Comparison of ENCODE assay signal across 9 cellular contexts in genomic region chr17:82419471-82419995, GRCh38. TPM values are rescaled to one million over a fixed set of nuclear protein-coding genes. Genes with fewer than 3 reads are reported as not detected.
DNase-seq lines count a peak whose midpoint lies in the region; ATAC-seq, FAIRE-seq and TF ChIP-seq lines count a peak whose summit lies in the region.
"Had no signal": no experiment of that assay in that cellular context is flagged by ENCODE, and none has a peak within 500 bp of the region (broad histone marks: within the 10 kb centered on the region; RNA-seq: fewer than 3 reads in every experiment).

No MANE protein-coding gene starts in this region.

- H3K4me3 ChIP-seq in BJ (ENCODE audit: low read depth, low read length) (peak overlapping the region; percentile 88), KMS-11 (IDR thresholded peaks at IDR 0.05; ENCODE audit: insufficient read depth, low read depth, low read length) (no peak overlapping the region), GM12878 (peak overlapping the region; percentile 97), muscle layer of duodenum (ENCODE audit: low read depth in 1 of 2, low read length in 2 of 2) (peak overlapping the region; percentile 81 to 84)

- RAD21 ChIA-PET in GM12878 (lab: Charles Lee; ENCODE audit: unreplicated experiment) = interaction anchor here (0.9 to 1.5 kb wide), 5 partner anchors 30 to 134 kb away, joined by 3 to 5 read pairs (median 4); no protein-coding TSS in a partner anchor

- CTCF ChIA-PET in BJ (lab: Yijun Ruan, JAX) = interaction anchor here (0.7 to 1.5 kb wide), 5 partner anchors 9 to 119 kb away, joined by 3 to 4 read pairs (median 3); no protein-coding TSS in a partner anchor
- CTCF ChIA-PET in GM12878 (lab: Yijun Ruan, JAX) = interaction anchor here (1.0 to 1.7 kb wide), 10 partner anchors 30 to 134 kb away, joined by 3 to 12 read pairs (median 4); no protein-coding TSS in a partner anchor

- peak overlapping the region; percentile 72; the same call in 1 of the 2 replicates for H3K9ac ChIP-seq in KMS-11
- peak overlapping the region; percentile 53; the same call in 1 of the 2 replicates for H3K9ac ChIP-seq in GM12878 (ENCODE audit: control insufficient read depth, insufficient read depth, low read length)

- TF ChIP-seq EP300 in GM12878 (IDR thresholded peaks at IDR 0.05; ENCODE audit: borderline replicate concordance in 1 of 2, control insufficient read depth in 1 of 2, low read depth in 2 of 2, low read length in 2 of 2) = no peak

- TF ChIP-seq POLR2A in GM12878 (IDR thresholded peaks at IDR 0.05; ENCODE audit: low read depth, low read length) = no peak

- FAIRE-seq in GM12878 (lab: Jason Lieb, UNC) = peak; percentile 85
- FAIRE-seq: colon had no signal

- H2AFZ ChIP-seq in KMS-11 (ENCODE audit: low read depth) (peak overlapping the region; percentile 67; the same call in 1 of the 2 replicates), GM12878 (ENCODE audit: control insufficient read depth, low read depth, low read length) (peak overlapping the region; percentile 29; the same call in 1 of the 2 replicates)

- H3K27me3 ChIP-seq in BJ (ENCODE audit: control insufficient read depth, insufficient read depth, low read length) = no peaks in the 10 kb centered on the region
- no peaks in the 10 kb centered on the region for H3K27me3 ChIP-seq in KMS-11 (ENCODE audit: insufficient read depth, low read depth)
- no peaks in the 10 kb centered on the region for H3K27me3 ChIP-seq in GM12878 (replicated peaks in 1 of 2; ENCODE audit: control insufficient read depth in 2 of 2, insufficient read depth in 2 of 2, low read length in 1 of 2)
- no peaks in the 10 kb centered on the region for H3K27me3 ChIP-seq in muscle layer of duodenum (ENCODE audit: low read depth, low read length)

- H4K20me1 ChIP-seq in KMS-11 (ENCODE audit: insufficient read depth) = no peaks in the 10 kb centered on the region
- peaks cover 5% of the 10 kb centered on the region for H4K20me1 ChIP-seq in GM12878 (ENCODE audit: control insufficient read depth, insufficient read depth)

- ATAC-seq in GM12878 (0 out of 3 replicates have a peak, but pooled peaks have one; percentile 6), HG03280 (IDR thresholded peaks at IDR 0.05; ENCODE audit: unreplicated experiment) (no peak), HG03439 (IDR thresholded peaks at IDR 0.05; ENCODE audit: unreplicated experiment) (no peak)

- H3K4me1 ChIP-seq in KMS-11 (ENCODE audit: low read depth, poor library complexity, severe bottlenecking) (peaks cover 39% of the 10 kb centered on the region), GM12878 (ENCODE audit: control insufficient read depth, insufficient read depth, low read length) (0 out of 2 replicates have a peak, but pooled peaks cover 5% of the 10 kb centered on the region), muscle layer of duodenum (ENCODE audit: control insufficient read depth in 1 of 2, insufficient read depth in 2 of 2, low read length in 2 of 2) (peaks cover 0 to 24% of the 10 kb centered on the region in 2 donors)

- TF ChIP-seq CTCF in BJ (IDR thresholded peaks at IDR 0.05; ENCODE audit: insufficient read depth, low read depth, low read length) (no peak), KMS-11 (conservative IDR thresholded peaks at IDR 0.05; ENCODE audit: low read depth, low read length) (no peak), GM12878 (IDR thresholded peaks at IDR 0.05 in 2 of 3, conservative IDR thresholded peaks at IDR 0.05 in 1 of 3; ENCODE audit: control insufficient read depth in 2 of 3, extremely low read depth in 1 of 3, insufficient read depth in 1 of 3, low read depth in 3 of 3, low read length in 3 of 3) (no peak)

- intact Hi-C loops in GM12878 (cut with micrococcal nuclease; ENCODE audit: unreplicated experiment) = no loop called here

- H3K9me3 ChIP-seq in GM12878 (replicated peaks; ENCODE audit: control insufficient read depth, insufficient read depth, low read length) (no peaks in the 10 kb centered on the region; the same call in 2 of the 3 replicates), muscle layer of duodenum (ENCODE audit: control insufficient read depth in 1 of 2, low read length in 2 of 2) (peaks cover 0 to 5% of the 10 kb centered on the region in 2 donors)

- no peak for DNase-seq in BJ (ENCODE audit: low read depth)
- no peak for DNase-seq in GM12878 (ENCODE audit: low read depth, low spot score)
- DNase-seq in HuH-7 (ENCODE audit: low spot score) = no peak
- DNase-seq in NCI-H1694 treated with DMSO at 0.1 percent for 48 hours (lab: John Stamatoyannopoulos, UW) = no peak

- BruUV-seq in GM12878 (replicated peaks; lab: Mats Ljungman, UMichigan) = no TSS peak

- H3K36me3 ChIP-seq in BJ (ENCODE audit: control insufficient read depth, insufficient read depth, low read length) = peaks cover 3% of the 10 kb centered on the region; the same call in 1 of the 2 replicates
- H3K36me3 ChIP-seq in KMS-11 (ENCODE audit: insufficient read depth) = no peaks in the 10 kb centered on the region
- no peaks in the 10 kb centered on the region for H3K36me3 ChIP-seq in GM12878 (ENCODE audit: control insufficient read depth in 2 of 2, insufficient read depth in 2 of 2, low read length in 1 of 2)
- peaks cover 0 to 14% of the 10 kb centered on the region in 2 donors for H3K36me3 ChIP-seq in muscle layer of duodenum (ENCODE audit: control insufficient read depth in 1 of 2, insufficient read depth in 2 of 2, low read length in 2 of 2)

- peaks cover 13% of the 10 kb centered on the region; the same call in 1 of the 2 replicates for H3K79me2 ChIP-seq in KMS-11 (ENCODE audit: insufficient read depth, low read depth)
- peaks cover 2% of the 10 kb centered on the region; the same call in 1 of the 2 replicates for H3K79me2 ChIP-seq in GM12878 (ENCODE audit: control insufficient read depth, insufficient read depth, low read length)

- POLR2A ChIA-PET in BJ (lab: Charles Lee) = no interaction called here
- POLR2A ChIA-PET in GM12878 (lab: Charles Lee) = interaction anchor here (1.1 to 2.3 kb wide), 9 partner anchors 19 to 135 kb away, joined by 3 to 11 read pairs (median 4); no protein-coding TSS in a partner anchor

- no peak for TF ChIP-seq RAD21 in GM12878 (IDR thresholded peaks at IDR 0.05; ENCODE audit: insufficient read depth, low read depth, low read length)

- in situ Hi-C loops in GM12878 (cut with MboI) = no loop called here

- peak overlapping the region; percentile 100 for H3K4me2 ChIP-seq in KMS-11
- peak overlapping the region; percentile 65 for H3K4me2 ChIP-seq in GM12878 (ENCODE audit: control insufficient read depth, insufficient read depth)

- H3K27ac ChIP-seq in KMS-11 = peak overlapping the region; percentile 31
- H3K27ac ChIP-seq in GM12878 (ENCODE audit: control insufficient read depth, insufficient read depth) = peak overlapping the region; percentile 51
- peak overlapping the region; percentile 33 for H3K27ac ChIP-seq in muscle layer of duodenum (ENCODE audit: low read length)

- SMC1A ChIA-PET in GM12878 (lab: Charles Lee; ENCODE audit: uncharacterized antibody, unreplicated experiment) = interaction anchor here (0.6 to 1.8 kb wide), 16 partner anchors 9 to 398 kb away, joined by 3 to 9 read pairs (median 4); partner anchors contain the start of gene FOXK2

- 0% methylated on average over 3 of the region's 3 CpGs for WGBS in GM12878 (ENCODE audit: insufficient coverage, insufficient replicate concordance, low lambda C conversion rate, missing lambda C conversion rate)

RNA-seq across cellular contexts. Expression of gene OGFOD3, which starts 1.1 kb away (rescaled TPM):
- polyA plus RNA-seq in BJ (2011; rRNA removed) = 21.3 and 37.9 TPM in 2 replicates
- 16.2 and 27.7 TPM in 2 replicates for polyA minus RNA-seq in BJ (2011; rRNA and poly(A)+ RNA removed)
- 32.4 and 38.4 TPM in 2 replicates for total RNA-seq in GM12878 (2013; cell fraction: nucleolus; rRNA removed)
- 21.0 TPM in 2 replicates for total RNA-seq in GM12878 (2014; rRNA removed)
- 10.3 and 11.6 TPM in 2 replicates for total RNA-seq in GM12878 (2014; rRNA removed; fragmentation: Illumina TruSeq; extraction: Trizol)
- 25.8 and 29.6 TPM in 2 replicates for total RNA-seq in GM12878 (2021)
- 6.8 TPM for polyA plus RNA-seq in GM12878 (2011; ENCODE audit: low read depth)
- 10.8 and 16.9 TPM in 2 replicates for polyA plus RNA-seq in GM12878 (2011; rRNA removed)
- polyA plus RNA-seq in GM12878 (2011; cell fraction: cytosol; rRNA removed) = 31.6 and 39.7 TPM in 2 replicates
- 33.0 and 43.8 TPM in 2 replicates for polyA plus RNA-seq in GM12878 (2011; cell fraction: nucleus; rRNA removed)
- polyA plus RNA-seq in GM12878 (2012) = 15.1 and 18.3 TPM in 2 replicates
- 4.2 and 10.2 TPM in 2 replicates for polyA plus RNA-seq in GM12878 (2014; fragmentation: Illumina TruSeq; extraction: Trizol)
- 1 to 10 TPM in 1 of 2 experiments, under 1 TPM in 1; 0.48 to 2.4 TPM for polyA plus RNA-seq in GM12878 (2014; fragmentation: Nextera tagmentation; extraction: Ambion mirVana)
- polyA plus RNA-seq in GM12878 (2014; rRNA removed) = 19.6 and 23.7 TPM in 2 replicates
- 10 to 100 TPM; 25.9 to 28.4 TPM for polyA plus RNA-seq in GM12878 (2016; fragmentation: Nextera tagmentation; extraction: Ambion mirVana)
- polyA minus RNA-seq in GM12878 (2011; rRNA and poly(A)+ RNA removed) = 18.4 and 28.0 TPM in 2 replicates
- polyA minus RNA-seq in GM12878 (2011; cell fraction: cytosol; rRNA and poly(A)+ RNA removed) = 12.6 and 16.9 TPM in 2 replicates
- polyA minus RNA-seq in GM12878 (2011; cell fraction: nucleus; rRNA and poly(A)+ RNA removed) = 5.7 and 14.4 TPM in 2 replicates

RNA-seq across cellular contexts. Expression of gene HEXD, which starts 1.4 kb away (rescaled TPM):
- polyA plus RNA-seq in BJ (2011; rRNA removed) = 8.5 and 8.9 TPM in 2 replicates
- 2.3 and 8.4 TPM in 2 replicates for polyA minus RNA-seq in BJ (2011; rRNA and poly(A)+ RNA removed)
- total RNA-seq in GM12878 (2013; cell fraction: nucleolus; rRNA removed) = 34.6 and 37.8 TPM in 2 replicates
- 10.8 and 12.7 TPM in 2 replicates for total RNA-seq in GM12878 (2014; rRNA removed)
- total RNA-seq in GM12878 (2014; rRNA removed; fragmentation: Illumina TruSeq; extraction: Trizol) = 5.8 and 6.4 TPM in 2 replicates
- total RNA-seq in GM12878 (2021) = 15.9 and 16.4 TPM in 2 replicates
- 4.9 TPM for polyA plus RNA-seq in GM12878 (2011; ENCODE audit: low read depth)
- polyA plus RNA-seq in GM12878 (2011; rRNA removed) = 5.1 and 7.6 TPM in 2 replicates
- 7.5 and 11.0 TPM in 2 replicates for polyA plus RNA-seq in GM12878 (2011; cell fraction: cytosol; rRNA removed)
- polyA plus RNA-seq in GM12878 (2011; cell fraction: nucleus; rRNA removed) = 119 and 120 TPM in 2 replicates
- 9.6 and 13.9 TPM in 2 replicates for polyA plus RNA-seq in GM12878 (2012)
- polyA plus RNA-seq in GM12878 (2014; fragmentation: Illumina TruSeq; extraction: Trizol) = 5.0 and 6.3 TPM in 2 replicates
- 1 to 10 TPM; 1.6 to 1.9 TPM for polyA plus RNA-seq in GM12878 (2014; fragmentation: Nextera tagmentation; extraction: Ambion mirVana)
- polyA plus RNA-seq in GM12878 (2014; rRNA removed) = 21.9 and 24.2 TPM in 2 replicates
- polyA plus RNA-seq in GM12878 (2016; fragmentation: Nextera tagmentation; extraction: Ambion mirVana) = 1 to 10 TPM; 4.9 to 8.7 TPM
- 2.5 and 5.6 TPM in 2 replicates for polyA minus RNA-seq in GM12878 (2011; rRNA and poly(A)+ RNA removed)
- 2.1 TPM in 2 replicates for polyA minus RNA-seq in GM12878 (2011; cell fraction: cytosol; rRNA and poly(A)+ RNA removed)
- 8.1 and 10.9 TPM in 2 replicates for polyA minus RNA-seq in GM12878 (2011; cell fraction: nucleus; rRNA and poly(A)+ RNA removed)

RNA-seq across cellular contexts. Expression of gene CYBC1, which starts 31.0 kb away (rescaled TPM):
- 84.0 and 118 TPM in 2 replicates for polyA plus RNA-seq in BJ (2011; rRNA removed)
- 42.9 and 73.5 TPM in 2 replicates for polyA minus RNA-seq in BJ (2011; rRNA and poly(A)+ RNA removed)
- 374 and 423 TPM in 2 replicates for total RNA-seq in GM12878 (2013; cell fraction: nucleolus; rRNA removed)
- 119 and 141 TPM in 2 replicates for total RNA-seq in GM12878 (2014; rRNA removed)
- total RNA-seq in GM12878 (2014; rRNA removed; fragmentation: Illumina TruSeq; extraction: Trizol) = 93.1 and 97.9 TPM in 2 replicates
- 156 and 159 TPM in 2 replicates for total RNA-seq in GM12878 (2021)
- polyA plus RNA-seq in GM12878 (2011; ENCODE audit: low read depth) = 98.7 TPM
- polyA plus RNA-seq in GM12878 (2011; rRNA removed) = 101 and 125 TPM in 2 replicates
- polyA plus RNA-seq in GM12878 (2011; cell fraction: cytosol; rRNA removed) = 197 and 266 TPM in 2 replicates
- 419 and 530 TPM in 2 replicates for polyA plus RNA-seq in GM12878 (2011; cell fraction: nucleus; rRNA removed)
- 155 and 177 TPM in 2 replicates for polyA plus RNA-seq in GM12878 (2012)
- polyA plus RNA-seq in GM12878 (2014; fragmentation: Illumina TruSeq; extraction: Trizol) = 81.7 and 120 TPM in 2 replicates
- 1 to 10 TPM; 4.2 to 8.5 TPM for polyA plus RNA-seq in GM12878 (2014; fragmentation: Nextera tagmentation; extraction: Ambion mirVana)
- polyA plus RNA-seq in GM12878 (2014; rRNA removed) = 162 and 194 TPM in 2 replicates
- polyA plus RNA-seq in GM12878 (2016; fragmentation: Nextera tagmentation; extraction: Ambion mirVana) = 100 to 1,000 TPM; 150 to 157 TPM
- 79.4 and 160 TPM in 2 replicates for polyA minus RNA-seq in GM12878 (2011; rRNA and poly(A)+ RNA removed)
- polyA minus RNA-seq in GM12878 (2011; cell fraction: cytosol; rRNA and poly(A)+ RNA removed) = 79.5 and 85.7 TPM in 2 replicates
- polyA minus RNA-seq in GM12878 (2011; cell fraction: nucleus; rRNA and poly(A)+ RNA removed) = 112 and 194 TPM in 2 replicates

RNA-seq across cellular contexts. Expression of gene NARF, which starts 39.0 kb away (rescaled TPM):
- polyA plus RNA-seq in BJ (2011; rRNA removed) (68.5 and 75.5 TPM in 2 replicates), GM12878 (2011; rRNA removed) (120 and 138 TPM in 2 replicates), GM12878 (2014; fragmentation: Illumina TruSeq; extraction: Trizol) (22.4 and 42.7 TPM in 2 replicates), GM12878 (2014; fragmentation: Nextera tagmentation; extraction: Ambion mirVana) (10 to 100 TPM; 16.7 to 27.4 TPM), GM12878 (2014; rRNA removed) (50.9 and 56.1 TPM in 2 replicates), GM12878 (2016; fragmentation: Nextera tagmentation; extraction: Ambion mirVana) (100 to 1,000 TPM; 115 to 126 TPM)
- polyA minus RNA-seq in BJ (2011; rRNA and poly(A)+ RNA removed) = 24.8 and 26.8 TPM in 2 replicates
- 167 and 178 TPM in 2 replicates for total RNA-seq in GM12878 (2013; cell fraction: nucleolus; rRNA removed)
- total RNA-seq in GM12878 (2014; rRNA removed) (35.5 and 44.1 TPM in 2 replicates), GM12878 (2014; rRNA removed; fragmentation: Illumina TruSeq; extraction: Trizol) (29.2 and 29.4 TPM in 2 replicates), GM12878 (2021) (65.3 and 65.8 TPM in 2 replicates)
- 72.0 TPM for polyA plus RNA-seq in GM12878 (2011; ENCODE audit: low read depth)
- polyA plus RNA-seq in GM12878 (2011; cell fraction: cytosol; rRNA removed) = 128 and 152 TPM in 2 replicates
- polyA plus RNA-seq in GM12878 (2011; cell fraction: nucleus; rRNA removed) = 170 and 183 TPM in 2 replicates
- polyA plus RNA-seq in GM12878 (2012) = 120 and 130 TPM in 2 replicates
- 81.9 and 82.4 TPM in 2 replicates for polyA minus RNA-seq in GM12878 (2011; rRNA and poly(A)+ RNA removed)
- 27.1 and 29.1 TPM in 2 replicates for polyA minus RNA-seq in GM12878 (2011; cell fraction: cytosol; rRNA and poly(A)+ RNA removed)
- polyA minus RNA-seq in GM12878 (2011; cell fraction: nucleus; rRNA and poly(A)+ RNA removed) = 29.7 and 37.7 TPM in 2 replicates

RNA-seq across cellular contexts. Expression of gene UTS2R, which starts 48.0 kb away (rescaled TPM):
- polyA plus RNA-seq in BJ (2011; rRNA removed) (not detected in 2 replicates), GM12878 (2011; rRNA removed) (0.04 TPM in 1 of 2 replicates, not detected in the other), GM12878 (2014; fragmentation: Illumina TruSeq; extraction: Trizol) (not detected in 2 replicates), GM12878 (2014; fragmentation: Nextera tagmentation; extraction: Ambion mirVana) (not detected), GM12878 (2014; rRNA removed) (0.12 and 0.30 TPM in 2 replicates), GM12878 (2016; fragmentation: Nextera tagmentation; extraction: Ambion mirVana) (not detected)
- not detected in 2 replicates for polyA minus RNA-seq in BJ (2011; rRNA and poly(A)+ RNA removed)
- 0.40 and 0.49 TPM in 2 replicates for total RNA-seq in GM12878 (2013; cell fraction: nucleolus; rRNA removed)
- total RNA-seq in GM12878 (2014; rRNA removed) (0.11 TPM in 1 of 2 replicates, not detected in the other), GM12878 (2014; rRNA removed; fragmentation: Illumina TruSeq; extraction: Trizol) (not detected in 2 replicates), GM12878 (2021) (0.36 and 1.1 TPM in 2 replicates)
- polyA plus RNA-seq in GM12878 (2011; ENCODE audit: low read depth) = not detected
- polyA plus RNA-seq in GM12878 (2011; cell fraction: cytosol; rRNA removed) = 0.07 TPM in 1 of 2 replicates, not detected in the other
- 0.58 and 0.82 TPM in 2 replicates for polyA plus RNA-seq in GM12878 (2011; cell fraction: nucleus; rRNA removed)
- polyA plus RNA-seq in GM12878 (2012) = 0.34 and 0.36 TPM in 2 replicates
- polyA minus RNA-seq in GM12878 (2011; rRNA and poly(A)+ RNA removed) = 0.22 and 0.36 TPM in 2 replicates
- not detected in 2 replicates for polyA minus RNA-seq in GM12878 (2011; cell fraction: cytosol; rRNA and poly(A)+ RNA removed)
- not detected in 2 replicates for polyA minus RNA-seq in GM12878 (2011; cell fraction: nucleus; rRNA and poly(A)+ RNA removed)
